ENCODE assay signal across 21 cellular contexts in genomic region chr3:16692486-16693378, GRCh38.
"Had no signal": no experiment of that assay in that cellular context is flagged by ENCODE, and none has a peak within 500 bp of the region (broad histone marks: within the 10 kb centered on the region; RNA-seq: fewer than 3 reads in every experiment).

No MANE protein-coding gene starts in this region.

- H3K36me3 ChIP-seq: brain microvascular endothelial cell, left lung, vagina had no signal

- H3K27ac ChIP-seq: brain microvascular endothelial cell, foreskin keratinocyte, left lung, vagina had no signal

- H3K4me3 ChIP-seq: left lung, lung, vagina had no signal

- DNase-seq: activated B cell treated with CpG ODN at 0.5 μM for 24 hours; activated CD4-positive, alpha-beta T cell treated with anti-CD3 and anti-CD28 coated beads for 36 hours; activated CD4-positive, alpha-beta T cell treated with anti-CD3 and anti-CD28 coated beads, Interleukin-2, amount 50 U/mL, for 4 hours; activated CD8-positive, alpha-beta memory T cell treated with anti-CD3 and anti-CD28 coated beads, Interleukin-2, amount 50 U/mL, for 48 hours; activated naive CD4-positive, alpha-beta T cell treated with Interleukin-2 at 50 U/mL for 16 hours; activated T-cell treated with anti-CD3 and anti-CD28 coated beads, Interleukin-2, amount 50 U/mL, for 4 hours; brain microvascular endothelial cell; caudate nucleus; effector CD4-positive, alpha-beta T cell; erythroblast; foreskin keratinocyte; immature natural killer cell; left lung; naive thymus-derived CD4-positive, alpha-beta T cell; retina; stimulated activated CD4-positive, alpha-beta T cell treated with anti-CD3 and anti-CD28 coated beads, Interleukin-2, amount 100 ng/mL, for 48 hours; stimulated activated CD8-positive, alpha-beta memory T cell treated with anti-CD3 and anti-CD28 coated beads, Interleukin-4, amount 100 ng/mL, for 48 hours; stimulated activated naive B cell treated with anti-CD40 and anti-IgM and Interleukin-4, amounts not matched to agents 10 μg/mL and 1 μg/mL and 100 μg/mL, for 72 hours had no signal

- FAIRE-seq: endometrium had no signal

- ATAC-seq: activated CD4-positive, alpha-beta T cell treated with anti-CD3 and anti-CD28 coated beads for 36 hours; activated T-cell treated with anti-CD3 and anti-CD28 coated beads, Interleukin-2, amount 50 U/mL, for 4 hours; foreskin keratinocyte; left lung; naive thymus-derived CD4-positive, alpha-beta T cell; stimulated activated naive B cell treated with anti-CD40 and anti-IgM and Interleukin-4, amounts not matched to agents 10 μg/mL and 1 μg/mL and 100 μg/mL, for 72 hours had no signal

- H3K27me3 ChIP-seq: brain microvascular endothelial cell, foreskin keratinocyte, left lung, vagina had no signal

- H3K9me3 ChIP-seq: left lung, vagina had no signal

- H3K4me1 ChIP-seq: foreskin keratinocyte, vagina had no signal
